In genomic region chr10:125823663-125824251, GRCh38 we compare ENCODE assay signal across 8 cellular contexts. TPM values are rescaled to one million over a fixed set of nuclear protein-coding genes. Genes with fewer than 3 reads are reported as not detected.
DNase-seq lines count a peak whose midpoint lies in the region; ATAC-seq and TF ChIP-seq lines count a peak whose summit lies in the region.

No MANE protein-coding gene starts in this region.

- peak; percentile 4 for DNase-seq in NK-92 treated with Interleukin-12 subunit alpha and Interleukin-12 subunit beta, amount 100 ng/mL, for 24 hours (lab: John Stamatoyannopoulos, UW)
- DNase-seq in NK-92 (lab: John Stamatoyannopoulos, UW; ENCODE audit: unreplicated experiment) = no peak
- DNase-seq in brain microvascular endothelial cell = no peak
- DNase-seq in COR-L47 (lab: John Stamatoyannopoulos, UW) = no peak
- DNase-seq in NCI-H510A (lab: John Stamatoyannopoulos, UW) = no peak

- peak overlapping the region; percentile 99 for H2AFZ ChIP-seq in Loucy (ENCODE audit: low read length)

- WGBS in mesodermal cell (ENCODE audit: insufficient coverage in 2 of 2), 2 experiments = 1% methylated on average over 15 to 16 of the region's 20 CpGs

- H3K4me3 ChIP-seq in Loucy (ENCODE audit: low read length, poor library complexity, severe bottlenecking) = peak overlapping the region; percentile 96
- peak overlapping the region; percentile 99 for H3K4me3 ChIP-seq in brain microvascular endothelial cell (ENCODE audit: low read depth, low read length)
- peak overlapping the region; percentile 85 for H3K4me3 ChIP-seq in mesodermal cell (ENCODE audit: extremely low read depth, insufficient read depth, low read length, poor library complexity, severe bottlenecking)

- in situ Hi-C loops in brain microvascular endothelial cell (cut with HindIII; ENCODE audit: low pct_ligation_motif_present, low sequenced_read_pairs) = no loop called here

- peak overlapping the region; percentile 91 for H3K9ac ChIP-seq in Loucy (ENCODE audit: low read depth, low read length, poor library complexity, severe bottlenecking)

- H3K4me1 ChIP-seq in Loucy (ENCODE audit: insufficient read depth, low read length, poor library complexity, severe bottlenecking) = peaks cover 34% of the 10 kb centered on the region
- H3K4me1 ChIP-seq in mesodermal cell (ENCODE audit: control insufficient read depth, insufficient read depth, low read length, poor library complexity, severe bottlenecking) = peaks cover 5% of the 10 kb centered on the region

- H3K27ac ChIP-seq in brain microvascular endothelial cell = peak overlapping the region; percentile 100
- H3K27ac ChIP-seq in mesodermal cell (ENCODE audit: low read depth, low read length, severe bottlenecking) = peak overlapping the region; percentile 99

- H3K79me2 ChIP-seq in Loucy (ENCODE audit: insufficient read depth, low read length) = peaks cover 66% of the 10 kb centered on the region

- H3K36me3 ChIP-seq in Loucy (ENCODE audit: insufficient read depth, low read length) (peaks cover 19% of the 10 kb centered on the region), brain microvascular endothelial cell (replicated peaks) (peaks cover 16% of the 10 kb centered on the region), mesodermal cell (ENCODE audit: control insufficient read depth, insufficient read depth, low read length) (peaks cover 33% of the 10 kb centered on the region)

- peaks cover 40% of the 10 kb centered on the region for H4K20me1 ChIP-seq in Loucy (ENCODE audit: insufficient read depth, low read length, poor library complexity, severe bottlenecking)

- no peak for ATAC-seq in GM21529 (IDR thresholded peaks at IDR 0.05; ENCODE audit: unreplicated experiment)

- peak overlapping the region; percentile 95 for H3K4me2 ChIP-seq in Loucy (ENCODE audit: low read depth, low read length, poor library complexity, severe bottlenecking)

- no peaks in the 10 kb centered on the region for H3K9me2 ChIP-seq in Loucy (replicated peaks; ENCODE audit: low read depth, low read length)

- no peaks in the 10 kb centered on the region for H3K9me3 ChIP-seq in Loucy (ENCODE audit: insufficient read depth, low read depth, low read length)
- no peaks in the 10 kb centered on the region for H3K9me3 ChIP-seq in mesodermal cell (ENCODE audit: control insufficient read depth, low read length)

- no peaks in the 10 kb centered on the region for H3F3A ChIP-seq in Loucy (ENCODE audit: low read depth)

- TF ChIP-seq CTCF in Loucy (conservative IDR thresholded peaks at IDR 0.05; ENCODE audit: low read length) (no peak), brain microvascular endothelial cell (IDR thresholded peaks at IDR 0.05; ENCODE audit: low read depth, low read length, missing control alignments) (no peak)

- H3K27me3 ChIP-seq in Loucy (ENCODE audit: insufficient read depth, low read length, poor library complexity, severe bottlenecking) = no peaks in the 10 kb centered on the region
- no peaks in the 10 kb centered on the region for H3K27me3 ChIP-seq in brain microvascular endothelial cell (replicated peaks)

RNA-seq across cellular contexts. Expression of gene BCCIP, which starts 0.4 kb away (rescaled TPM):
- 60.8 TPM for polyA plus RNA-seq in mesodermal cell (2013, experiment 1 of 2)
- 72.0 TPM for polyA plus RNA-seq in mesodermal cell (2013, experiment 2 of 2)

RNA-seq across cellular contexts. Expression of gene UROS, which starts 0.7 kb away (rescaled TPM):
- polyA plus RNA-seq in mesodermal cell (2013, experiment 1 of 2) = 39.8 TPM
- 33.5 TPM for polyA plus RNA-seq in mesodermal cell (2013, experiment 2 of 2)

RNA-seq across cellular contexts. Expression of gene MMP21, which starts 48.1 kb away (rescaled TPM):
- not detected for polyA plus RNA-seq in mesodermal cell (2013, experiment 1 of 2)
- not detected for polyA plus RNA-seq in mesodermal cell (2013, experiment 2 of 2)

RNA-seq across cellular contexts. Expression of gene DHX32, which starts 57.3 kb away (rescaled TPM):
- polyA plus RNA-seq in mesodermal cell (2013, experiment 1 of 2) = 31.8 TPM
- polyA plus RNA-seq in mesodermal cell (2013, experiment 2 of 2) = 32.6 TPM
